ENCODE assay signal across 11 cellular contexts in the genomic region with DNA sequence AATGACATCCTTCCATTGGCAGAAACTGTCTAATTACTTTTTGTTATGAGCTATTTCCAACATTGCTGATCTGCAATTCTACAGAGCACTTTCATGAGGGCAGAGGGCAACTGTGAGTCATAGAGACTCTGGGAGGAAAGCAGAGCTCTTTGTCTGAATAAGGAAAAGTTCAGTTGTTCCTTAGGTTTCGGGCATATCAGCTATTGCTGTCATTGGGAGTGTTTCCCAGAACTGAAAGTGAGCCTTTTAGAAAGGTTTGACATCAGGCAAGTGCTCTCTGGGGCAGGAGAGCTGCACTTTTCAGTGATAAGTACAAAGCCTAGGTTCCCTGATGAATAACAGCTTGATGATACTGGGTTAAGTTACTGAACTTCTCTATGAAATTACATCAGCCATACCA.
DNase-seq lines count a peak whose midpoint lies in the region; ATAC-seq and TF ChIP-seq lines count a peak whose summit lies in the region.
"Had no signal": no experiment of that assay in that cellular context is flagged by ENCODE, and none has a peak within 500 bp of the region (broad histone marks: within the 10 kb centered on the region; RNA-seq: fewer than 3 reads in every experiment).

No MANE protein-coding gene starts in this region.

- peaks cover 0 to 7% of the 10 kb centered on the region in 2 donors for H3K4me1 ChIP-seq in adrenal gland (replicated peaks in 1 of 2)
- peaks cover 30% of the 10 kb centered on the region for H3K4me1 ChIP-seq in cardiac muscle cell (ENCODE audit: low read depth)
- H3K4me1 ChIP-seq in prostate gland (replicated peaks) = no peaks in the 10 kb centered on the region
- no peaks in the 10 kb centered on the region for H3K4me1 ChIP-seq in CD8-positive, alpha-beta memory T cell (ENCODE audit: insufficient read depth, low read length)

- H3K27ac ChIP-seq in adrenal gland (peak overlapping the region in 3 of 5 donors; percentile 48 to 84 (median 67)), cardiac muscle cell (peak overlapping the region; percentile 52), prostate gland (peak overlapping the region; percentile 26 to 63)
- no peak overlapping the region for H3K27ac ChIP-seq in CD8-positive, alpha-beta memory T cell (ENCODE audit: low read depth, low read length)
- H3K27ac ChIP-seq: WERI-Rb-1 had no signal

- peak overlapping the region; percentile 82 for H3K27ac Mint-ChIP-seq in Calu3 (ENCODE audit: unreplicated experiment)
- H3K27ac Mint-ChIP-seq in activated CD4-positive, alpha-beta memory T cell treated with anti-CD3 and anti-CD28 coated beads, Interleukin-2, amount 10 ng/mL, durations not matched to agents 7 days and 5 days = no peak overlapping the region
- H3K27ac Mint-ChIP-seq in CD8-positive, alpha-beta memory T cell = no peak overlapping the region

- POLR2A ChIA-PET in activated CD4-positive, alpha-beta memory T cell treated with anti-CD3 and anti-CD28 coated beads, Interleukin-2, amount 10 ng/mL, durations not matched to agents 7 days and 5 days (lab: Charles Lee) = no interaction called here
- POLR2A ChIA-PET in CD8-positive, alpha-beta memory T cell (lab: Charles Lee) = no interaction called here

- CTCF ChIA-PET in Calu3 (lab: Charles Lee) = interaction anchor here (0.8 to 1.6 kb wide), 3 partner anchors 9 to 229 kb away, joined by 3 to 6 read pairs (median 3); no protein-coding TSS in a partner anchor
- CTCF ChIA-PET in activated CD4-positive, alpha-beta memory T cell treated with anti-CD3 and anti-CD28 coated beads, Interleukin-2, amount 10 ng/mL, durations not matched to agents 7 days and 5 days (lab: Charles Lee) = no interaction called here
- CTCF ChIA-PET in CD8-positive, alpha-beta memory T cell (lab: Charles Lee) = no interaction called here

- intact Hi-C loops in Calu3 (cut with micrococcal nuclease; ENCODE audit: unreplicated experiment) = loop anchor here (5.0 kb wide), 1 partner anchor 69 kb away; no protein-coding TSS in a partner anchor
- intact Hi-C loops in adrenal gland (cut with DNase I) = no loop called here
- intact Hi-C loops in prostate gland (cut with DNase I) = no loop called here

- WGBS in adrenal gland, 4 donors = 24 to 40% (median 36%) methylated on average over 1 of the region's 1 CpG
- WGBS in prostate gland = 68% methylated on average over 1 of the region's 1 CpG

- H3K27me3 ChIP-seq in adrenal gland (no peaks in the 10 kb centered on the region), cardiac muscle cell (no peaks in the 10 kb centered on the region), prostate gland (replicated peaks; ENCODE audit: insufficient read depth) (no peaks in the 10 kb centered on the region)
- H3K27me3 ChIP-seq in CD8-positive, alpha-beta memory T cell (ENCODE audit: insufficient read depth, low read length, poor library complexity, severe bottlenecking) = no peaks in the 10 kb centered on the region

- no peak for TF ChIP-seq POLR2A in adrenal gland (IDR thresholded peaks at IDR 0.05)
- TF ChIP-seq POLR2A in prostate gland (IDR thresholded peaks at IDR 0.05) = no peak

- H3K4me1 Mint-ChIP-seq in Calu3 (ENCODE audit: low read depth, unreplicated experiment) = peaks cover 45% of the 10 kb centered on the region
- no peaks in the 10 kb centered on the region for H3K4me1 Mint-ChIP-seq in activated CD4-positive, alpha-beta memory T cell treated with anti-CD3 and anti-CD28 coated beads, Interleukin-2, amount 10 ng/mL, durations not matched to agents 7 days and 5 days
- no peaks in the 10 kb centered on the region for H3K4me1 Mint-ChIP-seq in CD8-positive, alpha-beta memory T cell

- ATAC-seq in HG03354 (IDR thresholded peaks at IDR 0.05; ENCODE audit: poor library complexity, severe bottlenecking, unreplicated experiment) = no peak

- H3K4me3 Mint-ChIP-seq in Calu3 (ENCODE audit: low read depth, unreplicated experiment) = no peak overlapping the region
- H3K4me3 Mint-ChIP-seq in activated CD4-positive, alpha-beta memory T cell treated with anti-CD3 and anti-CD28 coated beads, Interleukin-2, amount 10 ng/mL, durations not matched to agents 7 days and 5 days = no peak overlapping the region
- no peak overlapping the region for H3K4me3 Mint-ChIP-seq in CD8-positive, alpha-beta memory T cell

- H3K36me3 Mint-ChIP-seq in Calu3 (ENCODE audit: insufficient read depth, unreplicated experiment) = peaks cover 8% of the 10 kb centered on the region
- H3K36me3 Mint-ChIP-seq in activated CD4-positive, alpha-beta memory T cell treated with anti-CD3 and anti-CD28 coated beads, Interleukin-2, amount 10 ng/mL, durations not matched to agents 7 days and 5 days (ENCODE audit: low read depth) = no peaks in the 10 kb centered on the region
- no peaks in the 10 kb centered on the region for H3K36me3 Mint-ChIP-seq in CD8-positive, alpha-beta memory T cell

- H3K9me3 Mint-ChIP-seq in Calu3 (ENCODE audit: low read depth, unreplicated experiment) = peaks cover 2% of the 10 kb centered on the region
- no peaks in the 10 kb centered on the region for H3K9me3 Mint-ChIP-seq in activated CD4-positive, alpha-beta memory T cell treated with anti-CD3 and anti-CD28 coated beads, Interleukin-2, amount 10 ng/mL, durations not matched to agents 7 days and 5 days
- H3K9me3 Mint-ChIP-seq in CD8-positive, alpha-beta memory T cell = no peaks in the 10 kb centered on the region

- H3K9me3 ChIP-seq in adrenal gland (replicated peaks in 1 of 3) (no peaks in the 10 kb centered on the region), cardiac muscle cell (ENCODE audit: low read depth) (no peaks in the 10 kb centered on the region), prostate gland (no peaks in the 10 kb centered on the region)
- H3K9me3 ChIP-seq in CD8-positive, alpha-beta memory T cell (ENCODE audit: low read length) = no peaks in the 10 kb centered on the region

- BruUV-seq in Calu3 (replicated peaks; lab: Mats Ljungman, UMichigan) = no TSS peak

- no peak overlapping the region for H3K4me3 ChIP-seq in adrenal gland
- H3K4me3 ChIP-seq in cardiac muscle cell = no peak overlapping the region
- H3K4me3 ChIP-seq in prostate gland = no peak overlapping the region
- no peak overlapping the region for H3K4me3 ChIP-seq in CD8-positive, alpha-beta memory T cell (ENCODE audit: low read length)

- peak; percentile 59 for DNase-seq in Calu3
- DNase-seq in adrenal gland = peak in 6 of 7 donors; percentile 20 to 65 (median 36)
- DNase-seq in cardiac muscle cell (ENCODE audit: low read depth in 1 of 2, low spot score in 1 of 2) = peak; percentile 44 to 94
- DNase-seq in prostate gland (ENCODE audit: low spot score) = no peak
- no peak for DNase-seq in activated CD4-positive, alpha-beta memory T cell treated with anti-CD3 and anti-CD28 coated beads, Interleukin-2, amount 10 ng/mL, durations not matched to agents 7 days and 5 days
- DNase-seq in DMS79 treated with DMSO at 0.1 percent for 48 hours (lab: John Stamatoyannopoulos, UW) = no peak
- no peak for DNase-seq in CD8-positive, alpha-beta memory T cell
- DNase-seq: DMS 273 treated with DMSO at 0.1 percent for 48 hours, Kasumi-1, WERI-Rb-1 had no signal

- H3K36me3 ChIP-seq in adrenal gland (replicated peaks in 1 of 2) (no peaks in the 10 kb centered on the region), cardiac muscle cell (no peaks in the 10 kb centered on the region), prostate gland (no peaks in the 10 kb centered on the region)
- H3K36me3 ChIP-seq in CD8-positive, alpha-beta memory T cell (ENCODE audit: insufficient read depth, low read length) = no peaks in the 10 kb centered on the region
- H3K36me3 ChIP-seq: WERI-Rb-1 had no signal

- TF ChIP-seq CTCF in Calu3 (IDR thresholded peaks at IDR 0.05; ENCODE audit: unreplicated experiment) = no peak
- TF ChIP-seq CTCF in adrenal gland (IDR thresholded peaks at IDR 0.05) = no peak
- no peak for TF ChIP-seq CTCF in cardiac muscle cell (IDR thresholded peaks at IDR 0.05; ENCODE audit: low read depth, low read length)
- no peak for TF ChIP-seq CTCF in prostate gland (IDR thresholded peaks at IDR 0.05)

- H3K27me3 Mint-ChIP-seq in Calu3 (ENCODE audit: unreplicated experiment) = no peaks in the 10 kb centered on the region
- H3K27me3 Mint-ChIP-seq in activated CD4-positive, alpha-beta memory T cell treated with anti-CD3 and anti-CD28 coated beads, Interleukin-2, amount 10 ng/mL, durations not matched to agents 7 days and 5 days = no peaks in the 10 kb centered on the region
- no peaks in the 10 kb centered on the region for H3K27me3 Mint-ChIP-seq in CD8-positive, alpha-beta memory T cell

Comparison
In these comparisons a context has a peak if more than half of its experiments do, and no peak if none do; other contexts are left out.
1. DNase-seq: peak in Calu3 (single experiment), adrenal gland (6 of 7) and cardiac muscle cell (2 of 2); none in prostate gland (single experiment), activated CD4-positive, alpha-beta memory T cell treated with anti-CD3 and anti-CD28 coated beads, Interleukin-2, amount 10 ng/mL, durations not matched to agents 7 days and 5 days (single experiment), DMS79 treated with DMSO at 0.1 percent for 48 hours (single experiment) and CD8-positive, alpha-beta memory T cell (0 of 5).